13 cellular contexts compared by ENCODE assay signal in the genomic region with DNA sequence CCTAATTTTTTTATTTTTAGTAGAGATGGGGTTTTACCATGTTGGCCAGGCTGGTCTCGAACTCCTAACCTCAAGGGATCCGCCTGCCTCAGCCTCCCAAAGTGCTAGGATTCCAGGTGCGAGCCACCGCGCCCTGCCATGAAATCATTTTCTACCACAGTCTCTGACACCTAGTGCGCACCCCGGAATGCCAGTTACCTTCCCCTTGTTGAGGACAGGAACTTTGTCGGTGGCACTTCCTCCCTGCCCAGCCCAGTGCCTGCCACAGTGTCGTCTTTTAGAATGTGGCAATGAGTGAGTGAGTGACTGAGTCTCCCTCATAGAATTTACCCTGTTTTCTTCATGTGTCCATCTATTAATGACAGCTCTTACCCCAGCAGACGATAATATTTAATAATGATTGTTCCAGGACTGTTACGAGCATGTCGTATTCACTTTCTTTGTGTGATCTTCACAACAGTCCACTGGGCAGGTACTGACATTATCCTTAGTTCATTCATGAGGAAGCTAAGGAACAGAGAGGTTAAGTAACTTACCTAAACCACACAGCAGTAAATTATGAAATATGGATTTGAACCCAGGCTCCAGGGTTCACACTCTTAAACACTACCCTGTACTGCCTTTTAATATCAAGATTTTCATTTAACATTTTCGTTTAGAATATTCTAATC. TPM values are rescaled to one million over a fixed set of nuclear protein-coding genes. Genes with fewer than 3 reads are reported as not detected.
DNase-seq lines count a peak whose midpoint lies in the region; TF ChIP-seq lines count a peak whose summit lies in the region.
"Had no signal": no experiment of that assay in that cellular context is flagged by ENCODE, and none has a peak within 500 bp of the region (broad histone marks: within the 10 kb centered on the region; RNA-seq: fewer than 3 reads in every experiment).

No MANE protein-coding gene starts in this region.

- no peaks in the 10 kb centered on the region for H3K36me3 Mint-ChIP-seq in T-helper 2 cell treated with Interferon-gamma antibody and Interleukin-4, amounts not matched to agents 5 μg/mL and 100 μg/mL, for 36 hours (ENCODE audit: low read depth)
- no peaks in the 10 kb centered on the region for H3K36me3 Mint-ChIP-seq in endothelial cell (ENCODE audit: low read depth, unreplicated experiment)

- peak overlapping the region; percentile 90; the same call in 1 of the 2 replicates for H3K4me3 ChIP-seq in PC-9
- no peak overlapping the region for H3K4me3 ChIP-seq in skeletal muscle satellite cell (ENCODE audit: low read length)

- H3K36me3 ChIP-seq in PC-9 (ENCODE audit: low read depth) (peaks cover 24% of the 10 kb centered on the region), skeletal muscle satellite cell (ENCODE audit: insufficient read depth, low read length) (peaks cover 4% of the 10 kb centered on the region)
- H3K36me3 ChIP-seq: SJCRH30, thyroid gland had no signal

- intact Hi-C loops in PC-9 (cut with micrococcal nuclease; ENCODE audit: unreplicated experiment) = no loop called here

- H3K27me3 Mint-ChIP-seq in T-helper 2 cell treated with Interferon-gamma antibody and Interleukin-4, amounts not matched to agents 5 μg/mL and 100 μg/mL, for 36 hours (ENCODE audit: low read depth) = no peaks in the 10 kb centered on the region
- peaks cover 9% of the 10 kb centered on the region for H3K27me3 Mint-ChIP-seq in endothelial cell (ENCODE audit: unreplicated experiment)

- H3K27me3 ChIP-seq in PC-9 (ENCODE audit: insufficient read depth, low read depth) (no peaks in the 10 kb centered on the region), skeletal muscle satellite cell (ENCODE audit: control insufficient read depth, insufficient read depth, low read length) (peaks cover 9% of the 10 kb centered on the region)
- H3K27me3 ChIP-seq: SJCRH30, thyroid gland had no signal

- peaks cover 62% of the 10 kb centered on the region for H4K20me1 ChIP-seq in PC-9 (ENCODE audit: insufficient read depth)

- no peak overlapping the region for H3K27ac ChIP-seq in PC-9
- H3K27ac ChIP-seq: SJCRH30, thyroid gland had no signal

- H3K27ac Mint-ChIP-seq in T-helper 2 cell treated with Interferon-gamma antibody and Interleukin-4, amounts not matched to agents 5 μg/mL and 100 μg/mL, for 36 hours = peak overlapping the region; percentile 8
- no peak overlapping the region for H3K27ac Mint-ChIP-seq in endothelial cell (ENCODE audit: unreplicated experiment)

- POLR2A ChIA-PET in PC-9 (lab: Charles Lee; ENCODE audit: unreplicated experiment) = no interaction called here

- H3K4me1 ChIP-seq in PC-9 (replicated peaks; ENCODE audit: insufficient read depth) (peaks cover 30% of the 10 kb centered on the region), skeletal muscle satellite cell (ENCODE audit: control insufficient read depth, insufficient read depth, low read length) (peaks cover 4% of the 10 kb centered on the region)

- no peak for DNase-seq in T-helper 2 cell treated with Interferon-gamma antibody and Interleukin-4, amounts not matched to agents 5 μg/mL and 100 μg/mL, for 36 hours (ENCODE audit: low spot score)
- DNase-seq in T-helper 2 cell (no peak), PC-9 (no peak), endothelial cell (ENCODE audit: low spot score) (no peak), iPS-NIHi7 (ENCODE audit: extremely low spot score) (no peak), NCI-H2227 (lab: John Stamatoyannopoulos, UW; ENCODE audit: unreplicated experiment) (no peak), germinal center (ENCODE audit: low spot score) (no peak)
- DNase-seq: ACHN, SJCRH30, thyroid gland had no signal

- TF ChIP-seq CTCF in PC-9 (conservative IDR thresholded peaks at IDR 0.05) (no peak), endothelial cell (IDR thresholded peaks at IDR 0.05; ENCODE audit: unreplicated experiment) (no peak)

- peaks cover 64% of the 10 kb centered on the region for H3K79me2 ChIP-seq in PC-9 (ENCODE audit: low read depth)

- no peak overlapping the region for H2AFZ ChIP-seq in PC-9

- no peaks in the 10 kb centered on the region for H3K9me2 ChIP-seq in PC-9 (ENCODE audit: insufficient read depth)

- peaks cover 20% of the 10 kb centered on the region for H3K4me1 Mint-ChIP-seq in T-helper 2 cell treated with Interferon-gamma antibody and Interleukin-4, amounts not matched to agents 5 μg/mL and 100 μg/mL, for 36 hours (ENCODE audit: low read depth)
- no peaks in the 10 kb centered on the region for H3K4me1 Mint-ChIP-seq in endothelial cell (ENCODE audit: unreplicated experiment)

- H3F3A ChIP-seq in PC-9 (ENCODE audit: insufficient read depth, low read depth) = peaks cover 15% of the 10 kb centered on the region

- H3K9ac ChIP-seq in skeletal muscle satellite cell (ENCODE audit: low read depth, low read length) = no peak overlapping the region

- no peaks in the 10 kb centered on the region for H3K9me3 Mint-ChIP-seq in T-helper 2 cell treated with Interferon-gamma antibody and Interleukin-4, amounts not matched to agents 5 μg/mL and 100 μg/mL, for 36 hours
- no peaks in the 10 kb centered on the region for H3K9me3 Mint-ChIP-seq in endothelial cell (ENCODE audit: unreplicated experiment)

- H3K9me3 ChIP-seq in PC-9 (ENCODE audit: insufficient read depth, low read depth) (no peaks in the 10 kb centered on the region), skeletal muscle satellite cell (replicated peaks; ENCODE audit: low read length) (no peaks in the 10 kb centered on the region)
- H3K9me3 ChIP-seq: esophagus muscularis mucosa, SJCRH30, thyroid gland had no signal

- peak overlapping the region; percentile 80 for H3K4me3 Mint-ChIP-seq in T-helper 2 cell treated with Interferon-gamma antibody and Interleukin-4, amounts not matched to agents 5 μg/mL and 100 μg/mL, for 36 hours
- peak overlapping the region; percentile 3 for H3K4me3 Mint-ChIP-seq in endothelial cell (ENCODE audit: unreplicated experiment)

- no TSS peak for BruUV-seq in PC-9 (replicated peaks; lab: Mats Ljungman, UMichigan)

- H3K4me2 ChIP-seq in PC-9 (peak overlapping the region; percentile 96), skeletal muscle satellite cell (ENCODE audit: low read length) (peak overlapping the region; percentile 7)

- CTCF ChIA-PET in PC-9 (lab: Charles Lee) = no interaction called here

RNA-seq across cellular contexts. Expression of a gene that starts 1.8 kb away (rescaled TPM):
- total RNA-seq in PC-9 (2021) (84.8 and 90.7 TPM in 2 replicates), endothelial cell (ENCODE audit: unreplicated experiment) (39.5 TPM)
- total RNA-seq in skeletal muscle satellite cell (2012; rRNA removed) = 11.1 and 17.7 TPM in 2 replicates

RNA-seq across cellular contexts. Expression of a gene that starts 20.1 kb away (rescaled TPM):
- total RNA-seq in PC-9 (2021) (not detected in 2 replicates), endothelial cell (ENCODE audit: unreplicated experiment) (not detected)
- total RNA-seq in skeletal muscle satellite cell (2012; rRNA removed) = not detected in 2 replicates
- total RNA-seq: esophagus muscularis mucosa, lung, SJCRH30, thyroid gland had no signal

RNA-seq across cellular contexts. Expression of a gene that starts 57.3 kb away (rescaled TPM):
- total RNA-seq in PC-9 (2021) = 58.1 and 62.5 TPM in 2 replicates
- total RNA-seq in endothelial cell (ENCODE audit: unreplicated experiment) = 20.2 TPM
- total RNA-seq in skeletal muscle satellite cell (2012; rRNA removed) = 15.5 and 17.9 TPM in 2 replicates
